In the genomic region with DNA sequence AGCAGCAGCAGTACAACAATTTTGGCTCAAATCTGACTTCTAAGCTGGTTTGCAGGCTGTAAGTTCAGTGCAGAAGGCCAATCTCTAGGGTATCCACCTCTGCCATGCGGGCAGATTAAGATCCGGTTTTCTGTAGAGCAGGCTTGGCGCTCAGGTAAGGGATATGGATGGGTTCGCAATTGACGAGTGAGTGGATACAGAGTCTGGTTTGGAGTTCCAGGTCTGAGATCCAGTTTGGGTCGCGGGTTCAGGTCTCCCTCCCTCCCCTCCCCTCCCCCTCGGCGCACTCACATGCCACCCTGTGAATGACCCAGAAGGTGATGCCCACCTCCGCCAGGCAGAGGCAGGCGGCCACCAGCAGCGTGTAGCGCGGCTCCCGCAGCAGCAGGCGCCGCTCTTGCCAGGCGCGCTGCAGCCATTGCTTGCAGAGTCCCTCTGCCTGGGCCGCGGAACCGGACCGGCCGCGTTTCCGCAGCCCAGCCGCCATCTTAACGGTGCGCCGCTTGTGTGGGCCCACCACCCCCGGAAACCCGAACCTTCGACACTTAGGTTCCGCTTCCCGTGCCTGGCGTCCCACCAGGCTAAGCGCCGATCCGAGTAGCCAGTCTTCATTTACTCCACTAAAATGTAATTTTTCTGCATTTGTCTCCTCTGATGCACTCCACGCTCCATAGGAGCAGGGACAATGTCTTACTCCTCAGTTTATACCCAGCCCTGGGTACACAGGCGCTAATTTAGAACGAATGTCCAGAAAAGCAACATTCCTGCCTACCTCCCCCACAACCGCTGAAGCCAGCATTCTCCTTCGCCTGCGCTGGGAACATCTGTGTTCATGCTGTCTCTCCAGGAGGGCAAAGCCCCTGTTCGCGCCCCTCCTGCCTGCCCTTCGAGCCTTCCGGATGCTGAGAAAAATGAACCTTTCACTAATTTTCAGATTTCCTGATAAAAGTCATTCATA, we compare ENCODE assay signal across 1 cellular context.
TF ChIP-seq lines count a peak whose summit lies in the region.

A gene (minus strand): TSS at position 509 of the 958 bp plus-strand sequence. CDS start 22 bp downstream, at position 487.

TF ChIP-seq in HepG2, 621 proteins besides CTCF, POLR2A, EP300 and RAD21 (continued from another document and continues in another):
- no peak for TF ChIP-seq ZNF234 (CRISPR knock-in tag; conservative IDR thresholded peaks at IDR 0.05)
- no peak for TF ChIP-seq ZNF562 (CRISPR knock-in tag; IDR thresholded peaks at IDR 0.05; ENCODE audit: borderline replicate concordance)
- TF ChIP-seq IRF2 (CRISPR knock-in tag; IDR thresholded peaks at IDR 0.05): peak; percentile 80
- no peak for TF ChIP-seq SRSF4 (IDR thresholded peaks at IDR 0.05; ENCODE audit: low read depth, low read length, poor library complexity, severe bottlenecking)
- peak; percentile 50; the same call in 1 of the 2 replicates for TF ChIP-seq STAT5B (CRISPR knock-in tag; IDR thresholded peaks at IDR 0.05)
- TF ChIP-seq HNRNPK (IDR thresholded peaks at IDR 0.05; ENCODE audit: low read depth, low read length, poor library complexity, severe bottlenecking): peak; percentile 75
- no peak for TF ChIP-seq DPF2 (CRISPR knock-in tag; IDR thresholded peaks at IDR 0.05; ENCODE audit: borderline replicate concordance, low read depth)
- TF ChIP-seq HOXA5 (CRISPR knock-in tag; IDR thresholded peaks at IDR 0.05): peak; percentile 75
- no peak for TF ChIP-seq ZNF703 (CRISPR knock-in tag; IDR thresholded peaks at IDR 0.05; ENCODE audit: borderline replicate concordance)
- TF ChIP-seq POGZ (CRISPR knock-in tag; IDR thresholded peaks at IDR 0.05): peak; percentile 70; the same call in 1 of the 2 replicates
- TF ChIP-seq ISL2 (CRISPR knock-in tag; IDR thresholded peaks at IDR 0.05): 0 out of 2 replicates have a peak, but pooled peaks have one; percentile 65
- 0 out of 2 replicates have a peak, but pooled peaks have one; percentile 85 for TF ChIP-seq ARHGAP35 (CRISPR knock-in tag; IDR thresholded peaks at IDR 0.05; ENCODE audit: borderline replicate concordance)
- TF ChIP-seq, protein P1, sequence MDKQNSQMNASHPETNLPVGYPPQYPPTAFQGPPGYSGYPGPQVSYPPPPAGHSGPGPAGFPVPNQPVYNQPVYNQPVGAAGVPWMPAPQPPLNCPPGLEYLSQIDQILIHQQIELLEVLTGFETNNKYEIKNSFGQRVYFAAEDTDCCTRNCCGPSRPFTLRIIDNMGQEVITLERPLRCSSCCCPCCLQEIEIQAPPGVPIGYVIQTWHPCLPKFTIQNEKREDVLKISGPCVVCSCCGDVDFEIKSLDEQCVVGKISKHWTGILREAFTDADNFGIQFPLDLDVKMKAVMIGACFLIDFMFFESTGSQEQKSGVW (CRISPR knock-in tag; IDR thresholded peaks at IDR 0.05; ENCODE audit: borderline replicate concordance): no peak
- no peak for TF ChIP-seq JUND (CRISPR knock-in tag; IDR thresholded peaks at IDR 0.05)
- TF ChIP-seq RFX3 (CRISPR knock-in tag; IDR thresholded peaks at IDR 0.05): no peak
- no peak for TF ChIP-seq NFIB (CRISPR knock-in tag; IDR thresholded peaks at IDR 0.05; ENCODE audit: borderline replicate concordance)
- TF ChIP-seq ISX (CRISPR knock-in tag; conservative IDR thresholded peaks at IDR 0.05): 0 out of 2 replicates have a peak, but pooled peaks have one; percentile 54
- no peak for TF ChIP-seq ZNF44 (CRISPR knock-in tag; IDR thresholded peaks at IDR 0.05)
- no peak for TF ChIP-seq PAF1 (CRISPR knock-in tag; IDR thresholded peaks at IDR 0.05)
- TF ChIP-seq, protein P2, sequence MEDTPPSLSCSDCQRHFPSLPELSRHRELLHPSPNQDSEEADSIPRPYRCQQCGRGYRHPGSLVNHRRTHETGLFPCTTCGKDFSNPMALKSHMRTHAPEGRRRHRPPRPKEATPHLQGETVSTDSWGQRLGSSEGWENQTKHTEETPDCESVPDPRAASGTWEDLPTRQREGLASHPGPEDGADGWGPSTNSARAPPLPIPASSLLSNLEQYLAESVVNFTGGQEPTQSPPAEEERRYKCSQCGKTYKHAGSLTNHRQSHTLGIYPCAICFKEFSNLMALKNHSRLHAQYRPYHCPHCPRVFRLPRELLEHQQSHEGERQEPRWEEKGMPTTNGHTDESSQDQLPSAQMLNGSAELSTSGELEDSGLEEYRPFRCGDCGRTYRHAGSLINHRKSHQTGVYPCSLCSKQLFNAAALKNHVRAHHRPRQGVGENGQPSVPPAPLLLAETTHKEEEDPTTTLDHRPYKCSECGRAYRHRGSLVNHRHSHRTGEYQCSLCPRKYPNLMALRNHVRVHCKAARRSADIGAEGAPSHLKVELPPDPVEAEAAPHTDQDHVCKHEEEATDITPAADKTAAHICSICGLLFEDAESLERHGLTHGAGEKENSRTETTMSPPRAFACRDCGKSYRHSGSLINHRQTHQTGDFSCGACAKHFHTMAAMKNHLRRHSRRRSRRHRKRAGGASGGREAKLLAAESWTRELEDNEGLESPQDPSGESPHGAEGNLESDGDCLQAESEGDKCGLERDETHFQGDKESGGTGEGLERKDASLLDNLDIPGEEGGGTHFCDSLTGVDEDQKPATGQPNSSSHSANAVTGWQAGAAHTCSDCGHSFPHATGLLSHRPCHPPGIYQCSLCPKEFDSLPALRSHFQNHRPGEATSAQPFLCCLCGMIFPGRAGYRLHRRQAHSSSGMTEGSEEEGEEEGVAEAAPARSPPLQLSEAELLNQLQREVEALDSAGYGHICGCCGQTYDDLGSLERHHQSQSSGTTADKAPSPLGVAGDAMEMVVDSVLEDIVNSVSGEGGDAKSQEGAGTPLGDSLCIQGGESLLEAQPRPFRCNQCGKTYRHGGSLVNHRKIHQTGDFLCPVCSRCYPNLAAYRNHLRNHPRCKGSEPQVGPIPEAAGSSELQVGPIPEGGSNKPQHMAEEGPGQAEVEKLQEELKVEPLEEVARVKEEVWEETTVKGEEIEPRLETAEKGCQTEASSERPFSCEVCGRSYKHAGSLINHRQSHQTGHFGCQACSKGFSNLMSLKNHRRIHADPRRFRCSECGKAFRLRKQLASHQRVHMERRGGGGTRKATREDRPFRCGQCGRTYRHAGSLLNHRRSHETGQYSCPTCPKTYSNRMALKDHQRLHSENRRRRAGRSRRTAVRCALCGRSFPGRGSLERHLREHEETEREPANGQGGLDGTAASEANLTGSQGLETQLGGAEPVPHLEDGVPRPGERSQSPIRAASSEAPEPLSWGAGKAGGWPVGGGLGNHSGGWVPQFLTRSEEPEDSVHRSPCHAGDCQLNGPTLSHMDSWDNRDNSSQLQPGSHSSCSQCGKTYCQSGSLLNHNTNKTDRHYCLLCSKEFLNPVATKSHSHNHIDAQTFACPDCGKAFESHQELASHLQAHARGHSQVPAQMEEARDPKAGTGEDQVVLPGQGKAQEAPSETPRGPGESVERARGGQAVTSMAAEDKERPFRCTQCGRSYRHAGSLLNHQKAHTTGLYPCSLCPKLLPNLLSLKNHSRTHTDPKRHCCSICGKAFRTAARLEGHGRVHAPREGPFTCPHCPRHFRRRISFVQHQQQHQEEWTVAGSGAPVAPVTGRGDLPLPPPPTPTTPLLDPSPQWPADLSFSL (CRISPR knock-in tag; IDR thresholded peaks at IDR 0.05): peak; percentile 48; the same call in 1 of the 2 replicates
- TF ChIP-seq RXRA (CRISPR knock-in tag; IDR thresholded peaks at IDR 0.05): peak; percentile 80
- no peak for TF ChIP-seq ZNF24 (IDR thresholded peaks at IDR 0.05)
- TF ChIP-seq, protein P3, sequence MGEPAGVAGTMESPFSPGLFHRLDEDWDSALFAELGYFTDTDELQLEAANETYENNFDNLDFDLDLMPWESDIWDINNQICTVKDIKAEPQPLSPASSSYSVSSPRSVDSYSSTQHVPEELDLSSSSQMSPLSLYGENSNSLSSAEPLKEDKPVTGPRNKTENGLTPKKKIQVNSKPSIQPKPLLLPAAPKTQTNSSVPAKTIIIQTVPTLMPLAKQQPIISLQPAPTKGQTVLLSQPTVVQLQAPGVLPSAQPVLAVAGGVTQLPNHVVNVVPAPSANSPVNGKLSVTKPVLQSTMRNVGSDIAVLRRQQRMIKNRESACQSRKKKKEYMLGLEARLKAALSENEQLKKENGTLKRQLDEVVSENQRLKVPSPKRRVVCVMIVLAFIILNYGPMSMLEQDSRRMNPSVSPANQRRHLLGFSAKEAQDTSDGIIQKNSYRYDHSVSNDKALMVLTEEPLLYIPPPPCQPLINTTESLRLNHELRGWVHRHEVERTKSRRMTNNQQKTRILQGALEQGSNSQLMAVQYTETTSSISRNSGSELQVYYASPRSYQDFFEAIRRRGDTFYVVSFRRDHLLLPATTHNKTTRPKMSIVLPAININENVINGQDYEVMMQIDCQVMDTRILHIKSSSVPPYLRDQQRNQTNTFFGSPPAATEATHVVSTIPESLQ (CRISPR knock-in tag; conservative IDR thresholded peaks at IDR 0.05): no peak
- TF ChIP-seq, protein P4, sequence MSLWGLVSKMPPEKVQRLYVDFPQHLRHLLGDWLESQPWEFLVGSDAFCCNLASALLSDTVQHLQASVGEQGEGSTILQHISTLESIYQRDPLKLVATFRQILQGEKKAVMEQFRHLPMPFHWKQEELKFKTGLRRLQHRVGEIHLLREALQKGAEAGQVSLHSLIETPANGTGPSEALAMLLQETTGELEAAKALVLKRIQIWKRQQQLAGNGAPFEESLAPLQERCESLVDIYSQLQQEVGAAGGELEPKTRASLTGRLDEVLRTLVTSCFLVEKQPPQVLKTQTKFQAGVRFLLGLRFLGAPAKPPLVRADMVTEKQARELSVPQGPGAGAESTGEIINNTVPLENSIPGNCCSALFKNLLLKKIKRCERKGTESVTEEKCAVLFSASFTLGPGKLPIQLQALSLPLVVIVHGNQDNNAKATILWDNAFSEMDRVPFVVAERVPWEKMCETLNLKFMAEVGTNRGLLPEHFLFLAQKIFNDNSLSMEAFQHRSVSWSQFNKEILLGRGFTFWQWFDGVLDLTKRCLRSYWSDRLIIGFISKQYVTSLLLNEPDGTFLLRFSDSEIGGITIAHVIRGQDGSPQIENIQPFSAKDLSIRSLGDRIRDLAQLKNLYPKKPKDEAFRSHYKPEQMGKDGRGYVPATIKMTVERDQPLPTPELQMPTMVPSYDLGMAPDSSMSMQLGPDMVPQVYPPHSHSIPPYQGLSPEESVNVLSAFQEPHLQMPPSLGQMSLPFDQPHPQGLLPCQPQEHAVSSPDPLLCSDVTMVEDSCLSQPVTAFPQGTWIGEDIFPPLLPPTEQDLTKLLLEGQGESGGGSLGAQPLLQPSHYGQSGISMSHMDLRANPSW (CRISPR knock-in tag; IDR thresholded peaks at IDR 0.05; ENCODE audit: borderline replicate concordance): no peak
- 0 out of 2 replicates have a peak, but pooled peaks have one; percentile 8 for TF ChIP-seq ZMYM2 (CRISPR knock-in tag; IDR thresholded peaks at IDR 0.05)
- TF ChIP-seq, protein P5, sequence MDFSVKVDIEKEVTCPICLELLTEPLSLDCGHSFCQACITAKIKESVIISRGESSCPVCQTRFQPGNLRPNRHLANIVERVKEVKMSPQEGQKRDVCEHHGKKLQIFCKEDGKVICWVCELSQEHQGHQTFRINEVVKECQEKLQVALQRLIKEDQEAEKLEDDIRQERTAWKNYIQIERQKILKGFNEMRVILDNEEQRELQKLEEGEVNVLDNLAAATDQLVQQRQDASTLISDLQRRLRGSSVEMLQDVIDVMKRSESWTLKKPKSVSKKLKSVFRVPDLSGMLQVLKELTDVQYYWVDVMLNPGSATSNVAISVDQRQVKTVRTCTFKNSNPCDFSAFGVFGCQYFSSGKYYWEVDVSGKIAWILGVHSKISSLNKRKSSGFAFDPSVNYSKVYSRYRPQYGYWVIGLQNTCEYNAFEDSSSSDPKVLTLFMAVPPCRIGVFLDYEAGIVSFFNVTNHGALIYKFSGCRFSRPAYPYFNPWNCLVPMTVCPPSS (IDR thresholded peaks at IDR 0.05): no peak
- TF ChIP-seq, protein P6, sequence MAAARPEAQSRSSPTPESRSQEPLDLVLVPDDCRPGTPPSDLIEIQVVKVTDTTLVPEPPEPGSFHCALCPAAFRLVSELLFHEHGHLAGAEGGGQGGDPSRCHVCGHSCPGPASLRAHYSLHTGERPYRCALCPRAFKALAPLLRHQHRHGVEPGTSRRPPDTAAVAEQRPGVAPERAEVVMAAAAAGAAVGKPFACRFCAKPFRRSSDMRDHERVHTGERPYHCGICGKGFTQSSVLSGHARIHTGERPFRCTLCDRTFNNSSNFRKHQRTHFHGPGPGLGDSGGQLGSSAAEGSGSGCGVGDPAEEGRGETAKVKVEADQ (CRISPR knock-in tag; IDR thresholded peaks at IDR 0.05; ENCODE audit: borderline replicate concordance): no peak
- peak; percentile 83; the same call in 1 of the 2 replicates for TF ChIP-seq ZNF616 (CRISPR knock-in tag; IDR thresholded peaks at IDR 0.05; ENCODE audit: low read depth)
- TF ChIP-seq ZEB1 (IDR thresholded peaks at IDR 0.05; ENCODE audit: insufficient replicate concordance, low read depth): peak; percentile 7
- no peak for TF ChIP-seq ZNF775 (CRISPR knock-in tag; IDR thresholded peaks at IDR 0.05; ENCODE audit: borderline replicate concordance)
- TF ChIP-seq KLF6 (CRISPR knock-in tag; IDR thresholded peaks at IDR 0.05): peak; percentile 94; the same call in 1 of the 2 replicates
- peak; percentile 99 for TF ChIP-seq YY1 (IDR thresholded peaks at IDR 0.05; ENCODE audit: insufficient read depth, insufficient replicate concordance, low read depth, low read length)
- TF ChIP-seq SOX5 (CRISPR knock-in tag; IDR thresholded peaks at IDR 0.05; ENCODE audit: borderline replicate concordance): peak; percentile 20; the same call in 1 of the 2 replicates
- TF ChIP-seq CEBPB (IDR thresholded peaks at IDR 0.05; ENCODE audit: borderline replicate concordance, low read depth, low read length): no peak
- TF ChIP-seq, protein P7, sequence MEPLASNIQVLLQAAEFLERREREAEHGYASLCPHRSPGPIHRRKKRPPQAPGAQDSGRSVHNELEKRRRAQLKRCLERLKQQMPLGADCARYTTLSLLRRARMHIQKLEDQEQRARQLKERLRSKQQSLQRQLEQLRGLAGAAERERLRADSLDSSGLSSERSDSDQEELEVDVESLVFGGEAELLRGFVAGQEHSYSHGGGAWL (CRISPR knock-in tag; IDR thresholded peaks at IDR 0.05): peak; percentile 85; the same call in 1 of the 2 replicates
- TF ChIP-seq HOXA7 (CRISPR knock-in tag; IDR thresholded peaks at IDR 0.05): no peak
- no peak for TF ChIP-seq YEATS4 (CRISPR knock-in tag; IDR thresholded peaks at IDR 0.05; ENCODE audit: borderline replicate concordance)
- TF ChIP-seq, protein P8, sequence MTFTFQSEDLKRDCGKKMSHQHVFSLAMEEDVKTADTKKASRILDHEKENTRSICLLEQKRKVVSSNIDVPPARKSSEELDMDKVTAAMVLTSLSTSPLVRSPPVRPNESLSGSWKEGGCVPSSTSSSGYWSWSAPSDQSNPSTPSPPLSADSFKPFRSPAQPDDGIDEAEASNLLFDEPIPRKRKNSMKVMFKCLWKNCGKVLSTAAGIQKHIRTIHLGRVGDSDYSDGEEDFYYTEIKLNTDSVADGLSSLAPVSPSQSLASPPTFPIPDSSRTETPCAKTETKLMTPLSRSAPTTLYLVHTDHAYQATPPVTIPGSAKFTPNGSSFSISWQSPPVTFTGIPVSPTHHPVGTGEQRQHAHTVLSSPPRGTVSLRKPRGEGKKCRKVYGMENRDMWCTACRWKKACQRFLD (CRISPR knock-in tag; IDR thresholded peaks at IDR 0.05; ENCODE audit: borderline replicate concordance): no peak
- no peak for TF ChIP-seq NR3C1 (CRISPR knock-in tag; IDR thresholded peaks at IDR 0.05)
- 0 out of 2 replicates have a peak, but pooled peaks have one; percentile 17 for TF ChIP-seq CREM (IDR thresholded peaks at IDR 0.05)
- no peak for TF ChIP-seq CREM (CRISPR knock-in tag; IDR thresholded peaks at IDR 0.05)
- TF ChIP-seq KLF11 (CRISPR knock-in tag; IDR thresholded peaks at IDR 0.05): no peak
